Comparison of ENCODE assay signal across 29 cellular contexts in the genomic region with DNA sequence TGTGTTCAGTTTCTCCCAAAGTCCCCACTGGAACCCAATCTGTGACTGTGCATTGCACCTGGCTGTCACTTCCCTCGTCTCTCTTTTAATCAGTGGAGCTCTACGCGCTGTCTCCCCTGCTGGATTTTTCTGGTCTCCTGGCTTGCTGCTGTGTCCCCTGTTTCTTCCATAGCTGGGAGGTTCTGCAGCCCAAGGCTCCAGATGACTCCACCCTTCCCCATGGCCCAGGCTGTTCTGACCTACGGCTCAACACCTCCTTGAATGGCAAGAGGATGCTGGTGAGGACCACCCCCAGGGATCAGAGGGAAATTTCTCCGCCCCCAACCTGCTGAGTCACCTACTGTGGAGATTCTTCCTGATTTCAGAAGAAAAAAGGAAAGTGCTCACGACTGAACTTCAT.
"Had no signal": no experiment of that assay in that cellular context is flagged by ENCODE, and none has a peak within 500 bp of the region (broad histone marks: within the 10 kb centered on the region; RNA-seq: fewer than 3 reads in every experiment).

No MANE protein-coding gene starts in this region.

- H3K4me2 ChIP-seq: smooth muscle cell had no signal

- H3K27ac ChIP-seq: ovary, parathyroid adenoma, psoas muscle, right lobe of liver, skin epidermis, spleen, suprapubic skin, testis, tibial artery, transverse colon, upper lobe of right lung, vagina had no signal

- H2AFZ ChIP-seq: parathyroid adenoma had no signal

- ATAC-seq: naive thymus-derived CD8-positive, alpha-beta T cell; natural killer cell treated with Interleukin-12 subunit alpha and Interleukin-12 subunit beta and Interleukin-15 and Interleukin-18, amount 100 ng/mL, for 72 hours; psoas muscle; right cardiac atrium; right lobe of liver; stimulated activated memory B cell treated with anti-CD40 and anti-IgM and Interleukin-4, amounts not matched to agents 10 μg/mL and 1 μg/mL and 100 μg/mL, for 72 hours; stimulated activated naive CD8-positive, alpha-beta T cell treated with anti-CD3 and anti-CD28 coated beads, Interleukin-15, amount 100 ng/mL, for 72 hours; stimulated activated naive CD8-positive, alpha-beta T cell treated with anti-CD3 and anti-CD28 coated beads, Interleukin-15, Interleukin-2, amounts not matched to agents 100 U/mL and 50 U/mL, for 24 hours; upper lobe of right lung had no signal

- DNase-seq: naive B cell; naive thymus-derived CD8-positive, alpha-beta T cell; nephron progenitor cell; occipital lobe; ovary; psoas muscle; right cardiac atrium; spleen; stimulated activated CD4-positive, alpha-beta T cell treated with anti-CD3 and anti-CD28 coated beads, Interleukin-12 subunit alpha, Interleukin-12 subunit beta, amount 100 ng/mL, for 4 hours; stimulated activated CD4-positive, alpha-beta T cell treated with anti-CD3 and anti-CD28 coated beads, Interleukin-1b, Interleukin-23, amount 100 ng/mL, for 48 hours; stimulated activated CD4-positive, alpha-beta T cell treated with anti-CD3 and anti-CD28 coated beads, Interleukin-4, amount 100 ng/mL, for 1 hour; stimulated activated CD4-positive, alpha-beta T cell treated with anti-CD3 and anti-CD28 coated beads, Interleukin-4, amount 100 ng/mL, for 4 hours; stimulated activated CD8-positive, alpha-beta memory T cell treated with anti-CD3 and anti-CD28 coated beads, Interleukin-4, amount 100 ng/mL, for 48 hours; stimulated activated naive CD4-positive, alpha-beta T cell; stimulated activated naive CD8-positive, alpha-beta T cell treated with anti-CD3 and anti-CD28 coated beads, Interleukin-15, amount 100 ng/mL, for 72 hours; stimulated activated naive CD8-positive, alpha-beta T cell treated with anti-CD3 and anti-CD28 coated beads, Interleukin-15, Interleukin-2, amounts not matched to agents 100 U/mL and 50 U/mL, for 24 hours; substantia nigra; testis; tibial artery; transverse colon; upper lobe of right lung had no signal

- H3K4me1 ChIP-seq: parathyroid adenoma, psoas muscle, right lobe of liver, spleen, suprapubic skin, tibial artery, transverse colon, upper lobe of right lung, vagina had no signal

- H3K9ac ChIP-seq: parathyroid adenoma had no signal

- H3K27me3 ChIP-seq: ovary, right lobe of liver, spleen, suprapubic skin, testis, tibial artery, transverse colon, upper lobe of right lung, vagina had no signal

- H3K4me3 ChIP-seq: ovary, psoas muscle, right lobe of liver, skin epidermis, smooth muscle cell, spleen, suprapubic skin, testis, tibial artery, transverse colon, upper lobe of right lung, vagina had no signal

- H3K36me3 ChIP-seq: ovary, right lobe of liver, spleen, suprapubic skin, tibial artery, transverse colon, upper lobe of right lung, vagina had no signal

- H3K9me3 ChIP-seq: ovary, right lobe of liver, testis, vagina had no signal
